Comparison of ENCODE assay signal across 14 cellular contexts in the genomic region with DNA sequence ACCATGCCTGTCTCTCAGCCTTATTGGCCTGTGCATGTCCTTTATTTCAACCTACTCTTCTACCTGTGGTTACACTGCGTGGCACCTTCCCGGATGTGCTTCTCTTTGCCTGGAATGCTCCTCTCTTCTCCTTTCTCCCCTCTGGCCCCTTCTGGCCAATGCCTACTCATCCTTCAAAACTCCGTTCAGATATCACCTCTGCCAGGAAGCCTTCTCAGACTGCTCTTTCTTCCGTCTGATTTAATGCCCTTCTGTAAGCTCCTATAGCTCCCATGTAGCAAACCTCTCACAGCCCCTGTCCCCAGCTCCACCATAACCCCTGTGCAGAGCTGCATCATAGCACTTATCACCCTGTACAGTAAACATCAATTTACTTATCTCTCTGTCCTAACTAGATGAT. TPM values are rescaled to one million over a fixed set of nuclear protein-coding genes. Genes with fewer than 3 reads are reported as not detected.
DNase-seq lines count a peak whose midpoint lies in the region; ATAC-seq and FAIRE-seq lines count a peak whose summit lies in the region.
"Had no signal": no experiment of that assay in that cellular context is flagged by ENCODE, and none has a peak within 500 bp of the region (broad histone marks: within the 10 kb centered on the region; RNA-seq: fewer than 3 reads in every experiment).

No MANE protein-coding gene starts in this region.

- DNase-seq in CD4-positive, CD25-positive, alpha-beta regulatory T cell, result no peak
- no peak for DNase-seq in GM19239 (ENCODE audit: insufficient read length, low spot score)
- DNase-seq in activated CD4-positive, alpha-beta memory T cell treated with anti-CD3 and anti-CD28 coated beads, Interleukin-2, amount 10 ng/mL, durations not matched to agents 7 days and 5 days, result no peak
- no peak for DNase-seq in memory B cell (ENCODE audit: low spot score in 2 of 2)
- DNase-seq in cardiac septum (ENCODE audit: low spot score), result no peak
- DNase-seq: DMS79, NCI-H69, trophoblast cell had no signal

- no peak for ATAC-seq in CD4-positive, CD25-positive, alpha-beta regulatory T cell (ENCODE audit: low read depth in 2 of 2)
- ATAC-seq in memory B cell (ENCODE audit: low read depth) (no peak), HG03159 (IDR thresholded peaks at IDR 0.05; ENCODE audit: unreplicated experiment) (no peak), GM18519 (IDR thresholded peaks at IDR 0.05; ENCODE audit: low FRiP score, unreplicated experiment) (no peak)
- ATAC-seq: HepG2, WTC11 had no signal

- H3K9me3 Mint-ChIP-seq in CD4-positive, CD25-positive, alpha-beta regulatory T cell, result no peaks in the 10 kb centered on the region
- no peaks in the 10 kb centered on the region for H3K9me3 Mint-ChIP-seq in activated CD4-positive, alpha-beta memory T cell treated with anti-CD3 and anti-CD28 coated beads, Interleukin-2, amount 10 ng/mL, durations not matched to agents 7 days and 5 days
- H3K9me3 Mint-ChIP-seq in memory B cell, result no peaks in the 10 kb centered on the region
- H3K9me3 Mint-ChIP-seq: WTC11 had no signal

- POLR2A ChIA-PET in activated CD4-positive, alpha-beta memory T cell treated with anti-CD3 and anti-CD28 coated beads, Interleukin-2, amount 10 ng/mL, durations not matched to agents 7 days and 5 days (lab: Charles Lee), result interaction anchor here (1.0 to 2.4 kb wide), 5 partner anchors 13 to 115 kb away, joined by 3 to 8 read pairs (median 7); partner anchors contain the start of genes KLHL24 and KLHL6

- H3K9me3 ChIP-seq in CD4-positive, CD25-positive, alpha-beta regulatory T cell (ENCODE audit: control insufficient read depth in 2 of 2, low read length in 2 of 2), result no peaks in the 10 kb centered on the region

- intact Hi-C loops in cardiac septum (cut with DNase I), result no loop called here

- peaks cover 25% of the 10 kb centered on the region for H3K36me3 ChIP-seq in CD4-positive, CD25-positive, alpha-beta regulatory T cell (ENCODE audit: control insufficient read depth, insufficient read depth, low read length)

- no peaks in the 10 kb centered on the region for H3K27me3 Mint-ChIP-seq in CD4-positive, CD25-positive, alpha-beta regulatory T cell
- H3K27me3 Mint-ChIP-seq in activated CD4-positive, alpha-beta memory T cell treated with anti-CD3 and anti-CD28 coated beads, Interleukin-2, amount 10 ng/mL, durations not matched to agents 7 days and 5 days, result no peaks in the 10 kb centered on the region
- H3K27me3 Mint-ChIP-seq in memory B cell, result no peaks in the 10 kb centered on the region

- peak; percentile 65 for FAIRE-seq in GM19239 (lab: Jason Lieb, UNC)
- FAIRE-seq: HepG2 had no signal

- no peaks in the 10 kb centered on the region for H3K27me3 ChIP-seq in CD4-positive, CD25-positive, alpha-beta regulatory T cell (ENCODE audit: control insufficient read depth, insufficient read depth, low read length)

- H3K4me3 ChIP-seq in CD4-positive, CD25-positive, alpha-beta regulatory T cell (ENCODE audit: low read depth, low read length), result no peak overlapping the region
- H3K4me3 ChIP-seq: skin epidermis had no signal

- CTCF ChIA-PET in activated CD4-positive, alpha-beta memory T cell treated with anti-CD3 and anti-CD28 coated beads, Interleukin-2, amount 10 ng/mL, durations not matched to agents 7 days and 5 days (lab: Charles Lee), result interaction anchor here (0.6 to 0.9 kb wide), 2 partner anchors 14 to 15 kb away, joined by 3 read pairs; no protein-coding TSS in a partner anchor

- H3K4me1 ChIP-seq in CD4-positive, CD25-positive, alpha-beta regulatory T cell (ENCODE audit: control insufficient read depth, insufficient read depth, low read length, poor library complexity, severe bottlenecking), result peaks cover 34% of the 10 kb centered on the region

- peak overlapping the region in 2 of 4 donors; percentile 60 to 80 for H3K4me3 Mint-ChIP-seq in CD4-positive, CD25-positive, alpha-beta regulatory T cell
- no peak overlapping the region for H3K4me3 Mint-ChIP-seq in activated CD4-positive, alpha-beta memory T cell treated with anti-CD3 and anti-CD28 coated beads, Interleukin-2, amount 10 ng/mL, durations not matched to agents 7 days and 5 days
- H3K4me3 Mint-ChIP-seq in memory B cell, result peak overlapping the region; percentile 71
- H3K4me3 Mint-ChIP-seq: WTC11 had no signal

- peak overlapping the region; percentile 22 to 90 (median 86) for H3K27ac Mint-ChIP-seq in CD4-positive, CD25-positive, alpha-beta regulatory T cell
- H3K27ac Mint-ChIP-seq in activated CD4-positive, alpha-beta memory T cell treated with anti-CD3 and anti-CD28 coated beads, Interleukin-2, amount 10 ng/mL, durations not matched to agents 7 days and 5 days, result peak overlapping the region; percentile 65
- H3K27ac Mint-ChIP-seq in memory B cell, result peak overlapping the region; percentile 89
- H3K27ac Mint-ChIP-seq: progenitor cell of endocrine pancreas, WTC11 had no signal

- H3K4me1 Mint-ChIP-seq in CD4-positive, CD25-positive, alpha-beta regulatory T cell, result peaks cover 32 to 100% (median 72%) of the 10 kb centered on the region in 4 donors
- H3K4me1 Mint-ChIP-seq in activated CD4-positive, alpha-beta memory T cell treated with anti-CD3 and anti-CD28 coated beads, Interleukin-2, amount 10 ng/mL, durations not matched to agents 7 days and 5 days, result peaks cover 53% of the 10 kb centered on the region
- peaks cover 70% of the 10 kb centered on the region for H3K4me1 Mint-ChIP-seq in memory B cell

- peaks cover 48% of the 10 kb centered on the region for H3K36me3 Mint-ChIP-seq in CD4-positive, CD25-positive, alpha-beta regulatory T cell
- peaks cover 33% of the 10 kb centered on the region for H3K36me3 Mint-ChIP-seq in activated CD4-positive, alpha-beta memory T cell treated with anti-CD3 and anti-CD28 coated beads, Interleukin-2, amount 10 ng/mL, durations not matched to agents 7 days and 5 days (ENCODE audit: low read depth)
- peaks cover 8% of the 10 kb centered on the region for H3K36me3 Mint-ChIP-seq in memory B cell
- H3K36me3 Mint-ChIP-seq: WTC11 had no signal

- H3K27ac ChIP-seq in CD4-positive, CD25-positive, alpha-beta regulatory T cell (ENCODE audit: insufficient read depth, low read length, poor library complexity, severe bottlenecking), result no peak overlapping the region

RNA-seq across cellular contexts. Expression of gene KLHL6, which starts 13.2 kb away (rescaled TPM):
- 48.2 TPM for total RNA-seq in CD4-positive, CD25-positive, alpha-beta regulatory T cell
- polyA plus RNA-seq in CD4-positive, CD25-positive, alpha-beta regulatory T cell, result 10 to 100 TPM; 17.8 to 21.8 (median 19.3) TPM
- 10 to 100 TPM; 47.1 to 48.6 TPM for total RNA-seq in activated CD4-positive, alpha-beta memory T cell treated with anti-CD3 and anti-CD28 coated beads, Interleukin-2, amount 10 ng/mL, durations not matched to agents 7 days and 5 days
- 2.2 TPM for total RNA-seq in cardiac septum
- total RNA-seq: HepG2 had no signal
- polyA plus RNA-seq: HepG2 had no signal

Comparison
In these comparisons a context has a peak if more than half of its experiments do, and no peak if none do; other contexts are left out.
1. RNA of gene KLHL6, which starts 13.2 kb away (total RNA-seq): 47.1 to 48.6 TPM in activated CD4-positive, alpha-beta memory T cell treated with anti-CD3 and anti-CD28 coated beads, Interleukin-2, amount 10 ng/mL, durations not matched to agents 7 days and 5 days and 48.2 TPM in CD4-positive, CD25-positive, alpha-beta regulatory T cell (single experiment); 2.2 TPM in cardiac septum (single experiment); every median in the first group is over 10 times any median in the second.
2. Peak in every context shown above with its lines, with median percentiles within 50 percentile points of each other: H3K27ac Mint-ChIP-seq.